ENCODE assay signal across 8 cellular contexts in genomic region chr10:31603245-31604087, GRCh38.
A peak's percentile ranks its signal among the peaks of the same experiment; 100 is the strongest.
DNase-seq lines count a peak whose midpoint lies in the region; ATAC-seq and TF ChIP-seq lines count a peak whose summit lies in the region.

No MANE protein-coding gene starts in this region.

- H3K4me1 ChIP-seq in GM23338 (ENCODE audit: insufficient read depth) (peaks cover 10% of the 10 kb centered on the region; the same call in 1 of the 2 replicates), SJCRH30 (peaks cover 15% of the 10 kb centered on the region), gastroesophageal sphincter (peaks cover 0 to 48% (median 5%) of the 10 kb centered on the region in 3 donors), neuronal stem cell (ENCODE audit: control insufficient read depth in 2 of 2, insufficient read depth in 1 of 2, low read depth in 1 of 2, low read length in 2 of 2) (peaks cover 0 to 8% of the 10 kb centered on the region in 2 donors)

- H3K27me3 Mint-ChIP-seq in GM23338 (ENCODE audit: insufficient read depth, low read depth, poor library complexity) = peaks cover 13% of the 10 kb centered on the region
- peaks cover 29% of the 10 kb centered on the region for H3K27me3 Mint-ChIP-seq in activated naive CD4-positive, alpha-beta T cell treated with anti-CD3 and anti-CD28 coated beads, Interleukin-2, amount 10 ng/mL, durations not matched to agents 7 days and 5 days

- no peak overlapping the region for H2AK5ac ChIP-seq in neuronal stem cell (ENCODE audit: low read depth, low read length)

- no peak overlapping the region for H4K8ac ChIP-seq in neuronal stem cell (ENCODE audit: low read depth, low read length)

- TF ChIP-seq CTCF in GM23338 (conservative IDR thresholded peaks at IDR 0.05; ENCODE audit: low read depth in 2 of 2) (no peak), gastroesophageal sphincter (IDR thresholded peaks at IDR 0.05) (peak in 2 of 4 experiments; percentile 24 to 54)

- H4K20me1 ChIP-seq in GM23338 (replicated peaks; ENCODE audit: insufficient read depth) = no peaks in the 10 kb centered on the region

- H3K23ac ChIP-seq in neuronal stem cell (ENCODE audit: low read depth, low read length, poor library complexity) = peak overlapping the region; percentile 67

- H2AFZ ChIP-seq in GM23338 = peak overlapping the region; percentile 96
- peak overlapping the region; percentile 93 for H2AFZ ChIP-seq in neuronal stem cell (ENCODE audit: low read length)

- H3K4me2 ChIP-seq in GM23338 = peak overlapping the region; percentile 98
- H3K4me2 ChIP-seq in neuronal stem cell (ENCODE audit: insufficient read depth, low read length, poor library complexity, severe bottlenecking) = peak overlapping the region; percentile 89

- peak overlapping the region; percentile 94 for H2BK5ac ChIP-seq in neuronal stem cell (ENCODE audit: low read length)

- no peaks in the 10 kb centered on the region; the same call in 2 of the 3 replicates for H3K36me3 Mint-ChIP-seq in GM23338 (ENCODE audit: low read depth)
- no peaks in the 10 kb centered on the region for H3K36me3 Mint-ChIP-seq in activated naive CD4-positive, alpha-beta T cell treated with anti-CD3 and anti-CD28 coated beads, Interleukin-2, amount 10 ng/mL, durations not matched to agents 7 days and 5 days

- H3F3A ChIP-seq in GM23338 (replicated peaks; ENCODE audit: low read depth) = no peaks in the 10 kb centered on the region

- TF ChIP-seq POLR2A in gastroesophageal sphincter (IDR thresholded peaks at IDR 0.05) = peak; percentile 63 to 68

- peak overlapping the region; percentile 74 for H3K9ac ChIP-seq in neuronal stem cell (ENCODE audit: low read depth, low read length, poor library complexity)

- H4K91ac ChIP-seq in neuronal stem cell (ENCODE audit: low read depth, low read length, poor library complexity) = no peak overlapping the region

- H3K4me1 Mint-ChIP-seq in GM23338 = peaks cover 7% of the 10 kb centered on the region; the same call in 2 of the 3 replicates
- H3K4me1 Mint-ChIP-seq in activated naive CD4-positive, alpha-beta T cell treated with anti-CD3 and anti-CD28 coated beads, Interleukin-2, amount 10 ng/mL, durations not matched to agents 7 days and 5 days = peaks cover 11% of the 10 kb centered on the region

- H3K79me1 ChIP-seq in neuronal stem cell (ENCODE audit: low read depth, low read length) = no peaks in the 10 kb centered on the region

- peak overlapping the region; percentile 95 for H3K18ac ChIP-seq in neuronal stem cell (ENCODE audit: low read length)

- peak overlapping the region; percentile 77 for H3K27ac Mint-ChIP-seq in GM23338
- H3K27ac Mint-ChIP-seq in activated naive CD4-positive, alpha-beta T cell treated with anti-CD3 and anti-CD28 coated beads, Interleukin-2, amount 10 ng/mL, durations not matched to agents 7 days and 5 days = no peak overlapping the region

- H3K27me3 ChIP-seq in GM23338 (ENCODE audit: insufficient read depth) (no peaks in the 10 kb centered on the region), SJCRH30 (no peaks in the 10 kb centered on the region), gastroesophageal sphincter (no peaks in the 10 kb centered on the region), neuronal stem cell (ENCODE audit: control insufficient read depth in 3 of 3, insufficient read depth in 3 of 3, low read depth in 1 of 3, low read length in 3 of 3) (peaks cover 0 to 9% (median 0%) of the 10 kb centered on the region in 3 experiments)

- CTCF ChIA-PET in activated naive CD4-positive, alpha-beta T cell treated with anti-CD3 and anti-CD28 coated beads, Interleukin-2, amount 10 ng/mL, durations not matched to agents 7 days and 5 days (lab: Charles Lee) = no interaction called here

- H3K79me2 ChIP-seq in GM23338 (replicated peaks; ENCODE audit: insufficient read depth) = no peaks in the 10 kb centered on the region

- H3K9me2 ChIP-seq in GM23338 (ENCODE audit: insufficient read depth) = peaks cover 14% of the 10 kb centered on the region

- H3K4me3 ChIP-seq in GM23338 = peak overlapping the region; percentile 84
- peak overlapping the region; percentile 62 for H3K4me3 ChIP-seq in SJCRH30
- H3K4me3 ChIP-seq in gastroesophageal sphincter = peak overlapping the region; percentile 44 to 74
- H3K4me3 ChIP-seq in neuronal stem cell (ENCODE audit: low read length in 2 of 2) = peak overlapping the region; percentile 56 to 81

- H3K27ac ChIP-seq in GM23338 (ENCODE audit: low read depth) = peak overlapping the region; percentile 80; the same call in 1 of the 2 replicates
- peak overlapping the region; percentile 96 for H3K27ac ChIP-seq in SJCRH30
- peak overlapping the region; percentile 54 to 91 (median 88) for H3K27ac ChIP-seq in gastroesophageal sphincter
- H3K27ac ChIP-seq in neuronal stem cell (replicated peaks; ENCODE audit: low read length) = peak overlapping the region; percentile 66

- H3K36me3 ChIP-seq in GM23338 (ENCODE audit: insufficient read depth) (no peaks in the 10 kb centered on the region), SJCRH30 (no peaks in the 10 kb centered on the region), gastroesophageal sphincter (no peaks in the 10 kb centered on the region), neuronal stem cell (replicated peaks in 1 of 2; ENCODE audit: control insufficient read depth in 2 of 2, insufficient read depth in 2 of 2, low read length in 2 of 2) (no peaks in the 10 kb centered on the region)

- TF ChIP-seq EP300 in gastroesophageal sphincter (IDR thresholded peaks at IDR 0.05) = no peak

- H2BK12ac ChIP-seq in neuronal stem cell (ENCODE audit: low read length) = no peak overlapping the region

- no peak overlapping the region for H3K4ac ChIP-seq in neuronal stem cell (ENCODE audit: low read length)

- H2BK120ac ChIP-seq in neuronal stem cell (ENCODE audit: low read depth, low read length) = no peak overlapping the region

- 8 to 14% methylated on average over 10 to 19 of the region's 67 CpGs for WGBS in gastroesophageal sphincter (ENCODE audit: low coverage in 1 of 2), 2 donors
- no CpG with 5 or more reads among the region's 67 CpGs for WGBS in neuronal stem cell (ENCODE audit: extremely low coverage in 2 of 2, insufficient read length in 2 of 2, insufficient replicate concordance in 1 of 2), 2 donors

- ATAC-seq in GM23338 (peak; percentile 97), gastroesophageal sphincter (peak; percentile 94)

- peak overlapping the region; percentile 33 for H2BK15ac ChIP-seq in neuronal stem cell (ENCODE audit: low read length)

- peak; percentile 80 for DNase-seq in DMS79 treated with DMSO at 0.1 percent for 48 hours (lab: John Stamatoyannopoulos, UW)
- DNase-seq in GM23338 (ENCODE audit: low spot score) = peak; percentile 99
- DNase-seq in LHCN-M2 (ENCODE audit: low read depth) = peak; percentile 96
- DNase-seq in SJCRH30 = peak; percentile 99 to 100
- DNase-seq in activated naive CD4-positive, alpha-beta T cell treated with anti-CD3 and anti-CD28 coated beads, Interleukin-2, amount 10 ng/mL, durations not matched to agents 7 days and 5 days = peak; percentile 81
- DNase-seq in neuronal stem cell (ENCODE audit: low spot score) = peak; percentile 95
- DNase-seq in stromal cell of bone marrow (ENCODE audit: low read depth) = peak; percentile 80

- H3K9me3 ChIP-seq in SJCRH30 (replicated peaks) = no peaks in the 10 kb centered on the region
- H3K9me3 ChIP-seq in gastroesophageal sphincter = no peaks in the 10 kb centered on the region
- no peaks in the 10 kb centered on the region for H3K9me3 ChIP-seq in neuronal stem cell (replicated peaks in 1 of 2; ENCODE audit: control insufficient read depth in 2 of 2, insufficient read depth in 1 of 2, low read depth in 1 of 2, low read length in 2 of 2)

- H3K9me3 Mint-ChIP-seq in GM23338 = no peaks in the 10 kb centered on the region; the same call in 1 of the 3 replicates
- no peaks in the 10 kb centered on the region for H3K9me3 Mint-ChIP-seq in activated naive CD4-positive, alpha-beta T cell treated with anti-CD3 and anti-CD28 coated beads, Interleukin-2, amount 10 ng/mL, durations not matched to agents 7 days and 5 days

- H3K4me3 Mint-ChIP-seq in GM23338 = peak overlapping the region; percentile 83
- H3K4me3 Mint-ChIP-seq in activated naive CD4-positive, alpha-beta T cell treated with anti-CD3 and anti-CD28 coated beads, Interleukin-2, amount 10 ng/mL, durations not matched to agents 7 days and 5 days = peak overlapping the region; percentile 74

- no peak overlapping the region for H3K14ac ChIP-seq in neuronal stem cell (ENCODE audit: low read length)

TF ChIP-seq in GM23338, 12 proteins besides CTCF, POLR2A, EP300 and RAD21:
- peak; percentile 64 for TF ChIP-seq POLR2AphosphoS5 (IDR thresholded peaks at IDR 0.05; ENCODE audit: low read depth)
- TF ChIP-seq, protein P1, sequence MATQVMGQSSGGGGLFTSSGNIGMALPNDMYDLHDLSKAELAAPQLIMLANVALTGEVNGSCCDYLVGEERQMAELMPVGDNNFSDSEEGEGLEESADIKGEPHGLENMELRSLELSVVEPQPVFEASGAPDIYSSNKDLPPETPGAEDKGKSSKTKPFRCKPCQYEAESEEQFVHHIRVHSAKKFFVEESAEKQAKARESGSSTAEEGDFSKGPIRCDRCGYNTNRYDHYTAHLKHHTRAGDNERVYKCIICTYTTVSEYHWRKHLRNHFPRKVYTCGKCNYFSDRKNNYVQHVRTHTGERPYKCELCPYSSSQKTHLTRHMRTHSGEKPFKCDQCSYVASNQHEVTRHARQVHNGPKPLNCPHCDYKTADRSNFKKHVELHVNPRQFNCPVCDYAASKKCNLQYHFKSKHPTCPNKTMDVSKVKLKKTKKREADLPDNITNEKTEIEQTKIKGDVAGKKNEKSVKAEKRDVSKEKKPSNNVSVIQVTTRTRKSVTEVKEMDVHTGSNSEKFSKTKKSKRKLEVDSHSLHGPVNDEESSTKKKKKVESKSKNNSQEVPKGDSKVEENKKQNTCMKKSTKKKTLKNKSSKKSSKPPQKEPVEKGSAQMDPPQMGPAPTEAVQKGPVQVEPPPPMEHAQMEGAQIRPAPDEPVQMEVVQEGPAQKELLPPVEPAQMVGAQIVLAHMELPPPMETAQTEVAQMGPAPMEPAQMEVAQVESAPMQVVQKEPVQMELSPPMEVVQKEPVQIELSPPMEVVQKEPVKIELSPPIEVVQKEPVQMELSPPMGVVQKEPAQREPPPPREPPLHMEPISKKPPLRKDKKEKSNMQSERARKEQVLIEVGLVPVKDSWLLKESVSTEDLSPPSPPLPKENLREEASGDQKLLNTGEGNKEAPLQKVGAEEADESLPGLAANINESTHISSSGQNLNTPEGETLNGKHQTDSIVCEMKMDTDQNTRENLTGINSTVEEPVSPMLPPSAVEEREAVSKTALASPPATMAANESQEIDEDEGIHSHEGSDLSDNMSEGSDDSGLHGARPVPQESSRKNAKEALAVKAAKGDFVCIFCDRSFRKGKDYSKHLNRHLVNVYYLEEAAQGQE (IDR thresholded peaks at IDR 0.05; ENCODE audit: unreplicated experiment) = no peak

Comparison
In these comparisons a context has a peak if more than half of its experiments do, and no peak if none do; other contexts are left out.
1. Peak in every context shown above with its lines: DNase-seq, ATAC-seq, H3K4me3 ChIP-seq and H3K27ac ChIP-seq.